ENCODE assay signal across 1 cellular context in genomic region chr7:156379242-156380070, GRCh38.
A peak's percentile ranks its signal among the peaks of the same experiment; 100 is the strongest.
TF ChIP-seq lines count a peak whose summit lies in the region.

No MANE protein-coding gene starts in this region.

TF ChIP-seq in HepG2, 621 proteins besides CTCF, POLR2A, EP300 and RAD21 (continued from another document and continues in another):
- TF ChIP-seq, protein P1, sequence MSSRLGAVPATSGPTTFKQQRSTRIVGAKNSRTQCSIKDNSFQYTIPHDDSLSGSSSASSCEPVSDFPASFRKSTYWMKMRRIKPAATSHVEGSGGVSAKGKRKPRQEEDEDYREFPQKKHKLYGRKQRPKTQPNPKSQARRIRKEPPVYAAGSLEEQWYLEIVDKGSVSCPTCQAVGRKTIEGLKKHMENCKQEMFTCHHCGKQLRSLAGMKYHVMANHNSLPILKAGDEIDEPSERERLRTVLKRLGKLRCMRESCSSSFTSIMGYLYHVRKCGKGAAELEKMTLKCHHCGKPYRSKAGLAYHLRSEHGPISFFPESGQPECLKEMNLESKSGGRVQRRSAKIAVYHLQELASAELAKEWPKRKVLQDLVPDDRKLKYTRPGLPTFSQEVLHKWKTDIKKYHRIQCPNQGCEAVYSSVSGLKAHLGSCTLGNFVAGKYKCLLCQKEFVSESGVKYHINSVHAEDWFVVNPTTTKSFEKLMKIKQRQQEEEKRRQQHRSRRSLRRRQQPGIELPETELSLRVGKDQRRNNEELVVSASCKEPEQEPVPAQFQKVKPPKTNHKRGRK (CRISPR knock-in tag; IDR thresholded peaks at IDR 0.05), result no peak
- no peak for TF ChIP-seq IKZF4 (CRISPR knock-in tag; IDR thresholded peaks at IDR 0.05; ENCODE audit: borderline replicate concordance, low read depth, not compliant biosample characterization)
- no peak for TF ChIP-seq SMARCC2 (IDR thresholded peaks at IDR 0.05)
- TF ChIP-seq NAIF1 (CRISPR knock-in tag; IDR thresholded peaks at IDR 0.05; ENCODE audit: borderline replicate concordance), result no peak
- no peak for TF ChIP-seq ZNF609 (CRISPR knock-in tag; IDR thresholded peaks at IDR 0.05; ENCODE audit: borderline replicate concordance)
- no peak for TF ChIP-seq SOX6 (IDR thresholded peaks at IDR 0.05)
- peak; percentile 45; the same call in 1 of the 2 replicates for TF ChIP-seq SOX6 (CRISPR knock-in tag; IDR thresholded peaks at IDR 0.05)
- TF ChIP-seq ZNF839 (CRISPR knock-in tag; IDR thresholded peaks at IDR 0.05; ENCODE audit: borderline replicate concordance), result no peak
- TF ChIP-seq NFATC3 (CRISPR knock-in tag; IDR thresholded peaks at IDR 0.05), result no peak
- TF ChIP-seq KMT2B (CRISPR knock-in tag; IDR thresholded peaks at IDR 0.05), result no peak
- TF ChIP-seq, protein P2, sequence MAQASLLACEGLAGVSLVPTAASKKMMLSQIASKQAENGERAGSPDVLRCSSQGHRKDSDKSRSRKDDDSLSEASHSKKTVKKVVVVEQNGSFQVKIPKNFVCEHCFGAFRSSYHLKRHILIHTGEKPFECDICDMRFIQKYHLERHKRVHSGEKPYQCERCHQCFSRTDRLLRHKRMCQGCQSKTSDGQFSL (CRISPR knock-in tag; IDR thresholded peaks at IDR 0.05), result no peak
- TF ChIP-seq, protein P3, sequence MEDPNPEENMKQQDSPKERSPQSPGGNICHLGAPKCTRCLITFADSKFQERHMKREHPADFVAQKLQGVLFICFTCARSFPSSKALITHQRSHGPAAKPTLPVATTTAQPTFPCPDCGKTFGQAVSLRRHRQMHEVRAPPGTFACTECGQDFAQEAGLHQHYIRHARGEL (CRISPR knock-in tag; IDR thresholded peaks at IDR 0.05), result no peak
- TF ChIP-seq THAP7 (CRISPR knock-in tag; IDR thresholded peaks at IDR 0.05), result no peak
- peak; percentile 54; the same call in 1 of the 2 replicates for TF ChIP-seq ARID3A (IDR thresholded peaks at IDR 0.05; ENCODE audit: low read depth, low read length)
- no peak for TF ChIP-seq CCAR2 (optimal IDR thresholded peaks at IDR 0.05; ENCODE audit: low read depth, low read length)
- no peak for TF ChIP-seq TCF7L2 (IDR thresholded peaks at IDR 0.05; ENCODE audit: low read depth, low read length)
- TF ChIP-seq ZNF775 (CRISPR knock-in tag; IDR thresholded peaks at IDR 0.05; ENCODE audit: borderline replicate concordance), result no peak
- TF ChIP-seq, protein P4, sequence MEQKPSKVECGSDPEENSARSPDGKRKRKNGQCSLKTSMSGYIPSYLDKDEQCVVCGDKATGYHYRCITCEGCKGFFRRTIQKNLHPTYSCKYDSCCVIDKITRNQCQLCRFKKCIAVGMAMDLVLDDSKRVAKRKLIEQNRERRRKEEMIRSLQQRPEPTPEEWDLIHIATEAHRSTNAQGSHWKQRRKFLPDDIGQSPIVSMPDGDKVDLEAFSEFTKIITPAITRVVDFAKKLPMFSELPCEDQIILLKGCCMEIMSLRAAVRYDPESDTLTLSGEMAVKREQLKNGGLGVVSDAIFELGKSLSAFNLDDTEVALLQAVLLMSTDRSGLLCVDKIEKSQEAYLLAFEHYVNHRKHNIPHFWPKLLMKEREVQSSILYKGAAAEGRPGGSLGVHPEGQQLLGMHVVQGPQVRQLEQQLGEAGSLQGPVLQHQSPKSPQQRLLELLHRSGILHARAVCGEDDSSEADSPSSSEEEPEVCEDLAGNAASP (CRISPR knock-in tag; IDR thresholded peaks at IDR 0.05; ENCODE audit: borderline replicate concordance), result peak; percentile 39; the same call in 1 of the 2 replicates
- no peak for TF ChIP-seq TERF1 (CRISPR knock-in tag; IDR thresholded peaks at IDR 0.05)
- TF ChIP-seq, protein P5, sequence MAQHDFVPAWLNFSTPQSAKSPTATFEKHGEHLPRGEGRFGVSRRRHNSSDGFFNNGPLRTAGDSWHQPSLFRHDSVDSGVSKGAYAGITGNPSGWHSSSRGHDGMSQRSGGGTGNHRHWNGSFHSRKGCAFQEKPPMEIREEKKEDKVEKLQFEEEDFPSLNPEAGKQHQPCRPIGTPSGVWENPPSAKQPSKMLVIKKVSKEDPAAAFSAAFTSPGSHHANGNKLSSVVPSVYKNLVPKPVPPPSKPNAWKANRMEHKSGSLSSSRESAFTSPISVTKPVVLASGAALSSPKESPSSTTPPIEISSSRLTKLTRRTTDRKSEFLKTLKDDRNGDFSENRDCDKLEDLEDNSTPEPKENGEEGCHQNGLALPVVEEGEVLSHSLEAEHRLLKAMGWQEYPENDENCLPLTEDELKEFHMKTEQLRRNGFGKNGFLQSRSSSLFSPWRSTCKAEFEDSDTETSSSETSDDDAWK (CRISPR knock-in tag; IDR thresholded peaks at IDR 0.05), result no peak
- TF ChIP-seq KAT2B (IDR thresholded peaks at IDR 0.05; ENCODE audit: borderline replicate concordance, low read depth, low read length), result no peak
- TF ChIP-seq ZNF432 (CRISPR knock-in tag; IDR thresholded peaks at IDR 0.05; ENCODE audit: borderline replicate concordance), result no peak
- TF ChIP-seq ZNF713 (CRISPR knock-in tag; IDR thresholded peaks at IDR 0.05), result no peak
- no peak for TF ChIP-seq ZNF468 (CRISPR knock-in tag; IDR thresholded peaks at IDR 0.05)
- TF ChIP-seq ZBTB4 (CRISPR knock-in tag; IDR thresholded peaks at IDR 0.05; ENCODE audit: borderline replicate concordance), result no peak
- no peak for TF ChIP-seq RAD51 (IDR thresholded peaks at IDR 0.05; ENCODE audit: borderline replicate concordance)
- TF ChIP-seq ZFP36L2 (CRISPR knock-in tag; IDR thresholded peaks at IDR 0.05), result no peak
- TF ChIP-seq TRIM24 (CRISPR knock-in tag; IDR thresholded peaks at IDR 0.05), result no peak
- TF ChIP-seq, protein P6, sequence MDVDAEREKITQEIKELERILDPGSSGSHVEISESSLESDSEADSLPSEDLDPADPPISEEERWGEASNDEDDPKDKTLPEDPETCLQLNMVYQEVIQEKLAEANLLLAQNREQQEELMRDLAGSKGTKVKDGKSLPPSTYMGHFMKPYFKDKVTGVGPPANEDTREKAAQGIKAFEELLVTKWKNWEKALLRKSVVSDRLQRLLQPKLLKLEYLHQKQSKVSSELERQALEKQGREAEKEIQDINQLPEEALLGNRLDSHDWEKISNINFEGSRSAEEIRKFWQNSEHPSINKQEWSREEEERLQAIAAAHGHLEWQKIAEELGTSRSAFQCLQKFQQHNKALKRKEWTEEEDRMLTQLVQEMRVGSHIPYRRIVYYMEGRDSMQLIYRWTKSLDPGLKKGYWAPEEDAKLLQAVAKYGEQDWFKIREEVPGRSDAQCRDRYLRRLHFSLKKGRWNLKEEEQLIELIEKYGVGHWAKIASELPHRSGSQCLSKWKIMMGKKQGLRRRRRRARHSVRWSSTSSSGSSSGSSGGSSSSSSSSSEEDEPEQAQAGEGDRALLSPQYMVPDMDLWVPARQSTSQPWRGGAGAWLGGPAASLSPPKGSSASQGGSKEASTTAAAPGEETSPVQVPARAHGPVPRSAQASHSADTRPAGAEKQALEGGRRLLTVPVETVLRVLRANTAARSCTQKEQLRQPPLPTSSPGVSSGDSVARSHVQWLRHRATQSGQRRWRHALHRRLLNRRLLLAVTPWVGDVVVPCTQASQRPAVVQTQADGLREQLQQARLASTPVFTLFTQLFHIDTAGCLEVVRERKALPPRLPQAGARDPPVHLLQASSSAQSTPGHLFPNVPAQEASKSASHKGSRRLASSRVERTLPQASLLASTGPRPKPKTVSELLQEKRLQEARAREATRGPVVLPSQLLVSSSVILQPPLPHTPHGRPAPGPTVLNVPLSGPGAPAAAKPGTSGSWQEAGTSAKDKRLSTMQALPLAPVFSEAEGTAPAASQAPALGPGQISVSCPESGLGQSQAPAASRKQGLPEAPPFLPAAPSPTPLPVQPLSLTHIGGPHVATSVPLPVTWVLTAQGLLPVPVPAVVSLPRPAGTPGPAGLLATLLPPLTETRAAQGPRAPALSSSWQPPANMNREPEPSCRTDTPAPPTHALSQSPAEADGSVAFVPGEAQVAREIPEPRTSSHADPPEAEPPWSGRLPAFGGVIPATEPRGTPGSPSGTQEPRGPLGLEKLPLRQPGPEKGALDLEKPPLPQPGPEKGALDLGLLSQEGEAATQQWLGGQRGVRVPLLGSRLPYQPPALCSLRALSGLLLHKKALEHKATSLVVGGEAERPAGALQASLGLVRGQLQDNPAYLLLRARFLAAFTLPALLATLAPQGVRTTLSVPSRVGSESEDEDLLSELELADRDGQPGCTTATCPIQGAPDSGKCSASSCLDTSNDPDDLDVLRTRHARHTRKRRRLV (CRISPR knock-in tag; IDR thresholded peaks at IDR 0.05), result no peak
- TF ChIP-seq, protein P7, sequence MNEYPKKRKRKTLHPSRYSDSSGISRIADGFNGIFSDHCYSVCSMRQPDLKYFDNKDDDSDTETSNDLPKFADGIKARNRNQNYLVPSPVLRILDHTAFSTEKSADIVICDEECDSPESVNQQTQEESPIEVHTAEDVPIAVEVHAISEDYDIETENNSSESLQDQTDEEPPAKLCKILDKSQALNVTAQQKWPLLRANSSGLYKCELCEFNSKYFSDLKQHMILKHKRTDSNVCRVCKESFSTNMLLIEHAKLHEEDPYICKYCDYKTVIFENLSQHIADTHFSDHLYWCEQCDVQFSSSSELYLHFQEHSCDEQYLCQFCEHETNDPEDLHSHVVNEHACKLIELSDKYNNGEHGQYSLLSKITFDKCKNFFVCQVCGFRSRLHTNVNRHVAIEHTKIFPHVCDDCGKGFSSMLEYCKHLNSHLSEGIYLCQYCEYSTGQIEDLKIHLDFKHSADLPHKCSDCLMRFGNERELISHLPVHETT (CRISPR knock-in tag; conservative IDR thresholded peaks at IDR 0.05), result no peak
- no peak for TF ChIP-seq ZNF446 (CRISPR knock-in tag; IDR thresholded peaks at IDR 0.05)
- peak; percentile 80; the same call in 1 of the 2 replicates for TF ChIP-seq RXRA (CRISPR knock-in tag; IDR thresholded peaks at IDR 0.05)
